14 cellular contexts compared by ENCODE assay signal in genomic region chr2:148546270-148546669, GRCh38.
DNase-seq lines count a peak whose midpoint lies in the region; ATAC-seq and TF ChIP-seq lines count a peak whose summit lies in the region.
"Had no signal": no experiment of that assay in that cellular context is flagged by ENCODE, and none has a peak within 500 bp of the region (broad histone marks: within the 10 kb centered on the region; RNA-seq: fewer than 3 reads in every experiment).

No MANE protein-coding gene starts in this region.

- H3K36me3 ChIP-seq in naive thymus-derived CD4-positive, alpha-beta T cell (ENCODE audit: control insufficient read depth in 2 of 3, insufficient read depth in 3 of 3, low read length in 3 of 3): no peaks in the 10 kb centered on the region
- H3K36me3 ChIP-seq: vagina had no signal

- intact Hi-C loops in naive thymus-derived CD4-positive, alpha-beta T cell (cut with micrococcal nuclease): no loop called here

- H3K27ac ChIP-seq in naive thymus-derived CD4-positive, alpha-beta T cell (ENCODE audit: low read depth, low read length): no peak overlapping the region
- H3K27ac ChIP-seq: vagina had no signal

- POLR2A ChIA-PET in activated CD4-positive, alpha-beta T cell treated with anti-CD3 and anti-CD28 coated beads, Interleukin-2, amount 10 ng/mL, durations not matched to agents 7 days and 5 days (lab: Charles Lee): no interaction called here
- POLR2A ChIA-PET in naive thymus-derived CD4-positive, alpha-beta T cell (lab: Charles Lee): interaction anchor here (0.8 to 1.9 kb wide), 5 partner anchors 9 to 99 kb away, joined by 3 to 5 read pairs (median 4); no protein-coding TSS in a partner anchor

- H3K9me3 Mint-ChIP-seq in activated CD4-positive, alpha-beta T cell treated with anti-CD3 and anti-CD28 coated beads, Interleukin-2, amount 10 ng/mL, durations not matched to agents 7 days and 5 days: peaks cover 5% of the 10 kb centered on the region
- H3K9me3 Mint-ChIP-seq in activated T-helper 17 cell treated with anti-CD3 and anti-CD28 coated beads, Interleukin-2, amount 50 U/mL, for 72 hours: peaks cover 5% of the 10 kb centered on the region
- H3K9me3 Mint-ChIP-seq in naive thymus-derived CD4-positive, alpha-beta T cell: peaks cover 0 to 7% (median 0%) of the 10 kb centered on the region in 11 donors
- H3K9me3 Mint-ChIP-seq: central memory CD8-positive, alpha-beta T cell; H9; memory B cell had no signal

- DNase-seq in activated CD4-positive, alpha-beta T cell treated with anti-CD3 and anti-CD28 coated beads, Interleukin-2, amount 10 ng/mL, durations not matched to agents 7 days and 5 days: no peak
- DNase-seq in activated CD4-positive, alpha-beta T cell treated with anti-CD3 and anti-CD28 coated beads for 48 hours: no peak
- DNase-seq in MV-4-11 (lab: John Stamatoyannopoulos, UW): peak; percentile 97
- DNase-seq in naive thymus-derived CD4-positive, alpha-beta T cell: no peak
- no peak for DNase-seq in GM13977 (ENCODE audit: low spot score)
- DNase-seq in GM19238 (ENCODE audit: insufficient read length, low spot score): no peak
- no peak for DNase-seq in NCI-H1092 (lab: John Stamatoyannopoulos, UW)
- DNase-seq: DMS53, H9, NCI-H2081 treated with DMSO at 0.1 percent for 48 hours had no signal

- peaks cover 5 to 30% of the 10 kb centered on the region in 2 donors for H3K4me1 ChIP-seq in naive thymus-derived CD4-positive, alpha-beta T cell (ENCODE audit: control insufficient read depth in 2 of 2, insufficient read depth in 2 of 2, low read length in 2 of 2)
- H3K4me1 ChIP-seq: vagina had no signal

- H3K27me3 ChIP-seq in naive thymus-derived CD4-positive, alpha-beta T cell (ENCODE audit: control insufficient read depth in 2 of 2, insufficient read depth in 2 of 2, low read length in 2 of 2): no peaks in the 10 kb centered on the region
- H3K27me3 ChIP-seq: vagina had no signal

- CTCF ChIA-PET in activated CD4-positive, alpha-beta T cell treated with anti-CD3 and anti-CD28 coated beads, Interleukin-2, amount 10 ng/mL, durations not matched to agents 7 days and 5 days (lab: Charles Lee): interaction anchor here (0.8 to 9.9 kb wide), 4 partner anchors 8 to 37 kb away, joined by 3 to 82 read pairs (median 8); no protein-coding TSS in a partner anchor
- CTCF ChIA-PET in naive thymus-derived CD4-positive, alpha-beta T cell (lab: Charles Lee): interaction anchor here (0.6 to 1.1 kb wide), 2 partner anchors 17 to 37 kb away, joined by 3 to 4 read pairs; no protein-coding TSS in a partner anchor

- H3K36me3 Mint-ChIP-seq in activated CD4-positive, alpha-beta T cell treated with anti-CD3 and anti-CD28 coated beads, Interleukin-2, amount 10 ng/mL, durations not matched to agents 7 days and 5 days (ENCODE audit: low read depth): peaks cover 2% of the 10 kb centered on the region
- no peaks in the 10 kb centered on the region for H3K36me3 Mint-ChIP-seq in activated T-helper 17 cell treated with anti-CD3 and anti-CD28 coated beads, Interleukin-2, amount 50 U/mL, for 72 hours (ENCODE audit: low read depth)
- H3K36me3 Mint-ChIP-seq in naive thymus-derived CD4-positive, alpha-beta T cell: peaks cover 0 to 22% (median 0%) of the 10 kb centered on the region in 5 donors
- H3K36me3 Mint-ChIP-seq: memory B cell had no signal

- no peak overlapping the region for H3K4me3 ChIP-seq in naive thymus-derived CD4-positive, alpha-beta T cell (ENCODE audit: low read length)
- H3K4me3 ChIP-seq: vagina had no signal

- H3K4me3 Mint-ChIP-seq in activated CD4-positive, alpha-beta T cell treated with anti-CD3 and anti-CD28 coated beads, Interleukin-2, amount 10 ng/mL, durations not matched to agents 7 days and 5 days: no peak overlapping the region
- H3K4me3 Mint-ChIP-seq in activated T-helper 17 cell treated with anti-CD3 and anti-CD28 coated beads, Interleukin-2, amount 50 U/mL, for 72 hours: peak overlapping the region; percentile 53
- peak overlapping the region in 7 of 10 donors; percentile 19 to 70 (median 56) for H3K4me3 Mint-ChIP-seq in naive thymus-derived CD4-positive, alpha-beta T cell
- H3K4me3 Mint-ChIP-seq: central memory CD8-positive, alpha-beta T cell; H9; memory B cell had no signal

- ATAC-seq in activated T-helper 17 cell treated with anti-CD3 and anti-CD28 coated beads, Interleukin-2, amount 50 U/mL, for 72 hours (replicated peaks): peak; percentile 30
- peak; percentile 33 for ATAC-seq in naive thymus-derived CD4-positive, alpha-beta T cell

- TF ChIP-seq CTCF in GM13977 (IDR thresholded peaks at IDR 0.05; ENCODE audit: extremely low read depth, insufficient read depth, missing control alignments): no peak

- no peaks in the 10 kb centered on the region for H3K9me3 ChIP-seq in naive thymus-derived CD4-positive, alpha-beta T cell (ENCODE audit: control insufficient read depth in 2 of 3, low read length in 3 of 3)
- H3K9me3 ChIP-seq: vagina had no signal

- peaks cover 31% of the 10 kb centered on the region for H3K4me1 Mint-ChIP-seq in activated CD4-positive, alpha-beta T cell treated with anti-CD3 and anti-CD28 coated beads, Interleukin-2, amount 10 ng/mL, durations not matched to agents 7 days and 5 days
- H3K4me1 Mint-ChIP-seq in activated T-helper 17 cell treated with anti-CD3 and anti-CD28 coated beads, Interleukin-2, amount 50 U/mL, for 72 hours: peaks cover 21% of the 10 kb centered on the region
- peaks cover 16 to 64% (median 48%) of the 10 kb centered on the region in 7 donors for H3K4me1 Mint-ChIP-seq in naive thymus-derived CD4-positive, alpha-beta T cell
- H3K4me1 Mint-ChIP-seq: H9 had no signal

- peak overlapping the region; percentile 34 for H3K27ac Mint-ChIP-seq in activated CD4-positive, alpha-beta T cell treated with anti-CD3 and anti-CD28 coated beads, Interleukin-2, amount 10 ng/mL, durations not matched to agents 7 days and 5 days
- H3K27ac Mint-ChIP-seq in activated T-helper 17 cell treated with anti-CD3 and anti-CD28 coated beads, Interleukin-2, amount 50 U/mL, for 72 hours: peak overlapping the region; percentile 91
- H3K27ac Mint-ChIP-seq in naive thymus-derived CD4-positive, alpha-beta T cell: peak overlapping the region in 5 of 9 donors; percentile 13 to 88 (median 53)
- H3K27ac Mint-ChIP-seq: H9, memory B cell had no signal

- H3K27me3 Mint-ChIP-seq in activated CD4-positive, alpha-beta T cell treated with anti-CD3 and anti-CD28 coated beads, Interleukin-2, amount 10 ng/mL, durations not matched to agents 7 days and 5 days: no peaks in the 10 kb centered on the region
- H3K27me3 Mint-ChIP-seq in activated T-helper 17 cell treated with anti-CD3 and anti-CD28 coated beads, Interleukin-2, amount 50 U/mL, for 72 hours: no peaks in the 10 kb centered on the region
- H3K27me3 Mint-ChIP-seq in naive thymus-derived CD4-positive, alpha-beta T cell: no peaks in the 10 kb centered on the region
- H3K27me3 Mint-ChIP-seq: central memory CD8-positive, alpha-beta T cell had no signal

- in situ Hi-C loops in GM13977 (cut with MboI; ENCODE audit: low pct_unique_long_range_greater_than_20kb, low sequenced_read_pairs, unreplicated experiment): loop anchor here (25.0 kb wide), 1 partner anchor 441 kb away; no protein-coding TSS in a partner anchor

Comparison
In these comparisons a context has a peak if more than half of its experiments do, and no peak if none do; other contexts are left out.
1. H3K27ac Mint-ChIP-seq: peak in every context shown above with its lines; median percentile 91 in activated T-helper 17 cell treated with anti-CD3 and anti-CD28 coated beads, Interleukin-2, amount 50 U/mL, for 72 hours; 53 in naive thymus-derived CD4-positive, alpha-beta T cell; 34 in activated CD4-positive, alpha-beta T cell treated with anti-CD3 and anti-CD28 coated beads, Interleukin-2, amount 10 ng/mL, durations not matched to agents 7 days and 5 days.